Comparison of ENCODE assay signal across 8 cellular contexts in genomic region chr1:154974086-154974807, GRCh38. TPM values are rescaled to one million over a fixed set of nuclear protein-coding genes. Genes with fewer than 3 reads are reported as not detected.
DNase-seq lines count a peak whose midpoint lies in the region; ATAC-seq, FAIRE-seq and TF ChIP-seq lines count a peak whose summit lies in the region.

Gene CKS1B, plus strand, starts transcription at chr1:154974681. Its CDS starts 65 bp downstream, at chr1:154974746.

- no peaks in the 10 kb centered on the region for H3K27me3 Mint-ChIP-seq in activated T-cell treated with anti-CD3 and anti-CD28 coated beads, Interleukin-2, amount 50 U/mL, for 24 hours

- POLR2A ChIA-PET in GM12878 (lab: Charles Lee), result interaction anchor here (0.7 to 9.8 kb wide), 15 partner anchors 8 to 1009 kb away, joined by 3 to 140 read pairs (median 5); partner anchors contain the start of genes FLAD1, KCNN3, PBXIP1 and PMVK

- CTCF ChIA-PET in GM12878 (lab: Yijun Ruan, JAX), result interaction anchor here (0.6 to 20.6 kb wide), 18 partner anchors 9 to 226 kb away, joined by 3 to 226 read pairs (median 4); partner anchors contain the start of genes FLAD1, LENEP, PBXIP1 and ZBTB7B

- no peak within 1 kb of the TSS for H3K4me3 Mint-ChIP-seq in activated T-cell treated with anti-CD3 and anti-CD28 coated beads, Interleukin-2, amount 50 U/mL, for 24 hours

- peaks cover 35% of the 10 kb centered on the region for H3K4me1 Mint-ChIP-seq in activated T-cell treated with anti-CD3 and anti-CD28 coated beads, Interleukin-2, amount 50 U/mL, for 24 hours (ENCODE audit: low read depth)

- ATAC-seq in HG03025 (IDR thresholded peaks at IDR 0.05; ENCODE audit: low FRiP score, unreplicated experiment) (peak; percentile 72), GM12878 (peak; percentile 87)

- H3K9ac ChIP-seq in GM12878 (ENCODE audit: control insufficient read depth, insufficient read depth, low read length), result peak within 1 kb of the TSS; percentile 93

- intact Hi-C loops in GM12878 (cut with micrococcal nuclease; ENCODE audit: unreplicated experiment), result loop anchor here (1.0 to 5.0 kb wide), 2 partner anchors 25 to 88 kb away; partner anchors contain the start of gene EFNA4

- peaks cover 0 to 8% of the 10 kb centered on the region in 2 experiments; a peak in 2 of 4 replicates for H3K36me3 ChIP-seq in GM12878 (ENCODE audit: control insufficient read depth in 2 of 2, insufficient read depth in 2 of 2, low read length in 1 of 2)

- WGBS in GM12878 (ENCODE audit: insufficient coverage, insufficient replicate concordance, low lambda C conversion rate, missing lambda C conversion rate), result under 1% methylated on average over 45 of the region's 49 CpGs

- no TSS peak for BruUV-seq in GM12878 (replicated peaks; lab: Mats Ljungman, UMichigan)

- no peak within 1 kb of the TSS for H3K27ac Mint-ChIP-seq in activated T-cell treated with anti-CD3 and anti-CD28 coated beads, Interleukin-2, amount 50 U/mL, for 24 hours

- H3K27ac ChIP-seq in GM12878 (ENCODE audit: control insufficient read depth, insufficient read depth), result peak within 1 kb of the TSS; percentile 96

- H3K4me2 ChIP-seq in GM12878 (ENCODE audit: control insufficient read depth, insufficient read depth), result peak within 1 kb of the TSS; percentile 89

- RAD21 ChIA-PET in GM12878 (lab: Charles Lee; ENCODE audit: unreplicated experiment), result interaction anchor here (0.7 to 1.7 kb wide), 19 partner anchors 9 to 111 kb away, joined by 3 to 16 read pairs (median 4); partner anchors contain the start of genes ADAM15, FLAD1, KCNN3 and PBXIP1

- H3K79me2 ChIP-seq in GM12878 (ENCODE audit: control insufficient read depth, insufficient read depth, low read length), result peaks cover 77% of the 10 kb centered on the region

- H3K9me3 Mint-ChIP-seq in activated T-cell treated with anti-CD3 and anti-CD28 coated beads, Interleukin-2, amount 50 U/mL, for 24 hours, result no peaks in the 10 kb centered on the region

- FAIRE-seq in GM12878 (lab: Jason Lieb, UNC), result peak; percentile 97

- peak; percentile 85 for TF ChIP-seq POLR2A in GM12878 (IDR thresholded peaks at IDR 0.05; ENCODE audit: low read depth, low read length)

- H3K4me1 ChIP-seq in GM12878 (ENCODE audit: control insufficient read depth, insufficient read depth, low read length), result peaks cover 28% of the 10 kb centered on the region

- H3K4me3 ChIP-seq in GM12878 (peak within 1 kb of the TSS; percentile 90), retinal pigment epithelial cell (ENCODE audit: low read length) (peak within 1 kb of the TSS; percentile 85)

- H3K27me3 ChIP-seq in GM12878 (replicated peaks in 1 of 2; ENCODE audit: control insufficient read depth in 2 of 2, insufficient read depth in 2 of 2, low read length in 1 of 2), result no peaks in the 10 kb centered on the region

- TF ChIP-seq CTCF in GM12878 (IDR thresholded peaks at IDR 0.05 in 2 of 3, conservative IDR thresholded peaks at IDR 0.05 in 1 of 3; ENCODE audit: control insufficient read depth in 2 of 3, extremely low read depth in 1 of 3, insufficient read depth in 1 of 3, low read depth in 3 of 3, low read length in 3 of 3) (no peak), retinal pigment epithelial cell (conservative IDR thresholded peaks at IDR 0.05; ENCODE audit: low read depth, low read length) (no peak)

- TF ChIP-seq RAD21 in GM12878 (IDR thresholded peaks at IDR 0.05; ENCODE audit: insufficient read depth, low read depth, low read length), result no peak

- peak within 1 kb of the TSS; percentile 82 for H2AFZ ChIP-seq in GM12878 (ENCODE audit: control insufficient read depth, low read depth, low read length)

- no peak for TF ChIP-seq EP300 in GM12878 (IDR thresholded peaks at IDR 0.05; ENCODE audit: borderline replicate concordance in 1 of 2, control insufficient read depth in 1 of 2, low read depth in 2 of 2, low read length in 2 of 2)

- H3K9me3 ChIP-seq in GM12878 (replicated peaks; ENCODE audit: control insufficient read depth, insufficient read depth, low read length), result no peaks in the 10 kb centered on the region

- in situ Hi-C loops in GM12878 (cut with MboI), result no loop called here

- SMC1A ChIA-PET in GM12878 (lab: Charles Lee; ENCODE audit: uncharacterized antibody, unreplicated experiment), result interaction anchor here (0.9 to 5.4 kb wide), 13 partner anchors 9 to 415 kb away, joined by 3 to 30 read pairs (median 4); partner anchors contain the start of genes FLAD1 and PBXIP1

- DNase-seq in activated T-cell treated with anti-CD3 and anti-CD28 coated beads for 1 hour (ENCODE audit: low read depth), result peak; percentile 95
- no peak for DNase-seq in activated T-cell treated with anti-CD3 and anti-CD28 coated beads, Interleukin-2, amount 50 U/mL, for 24 hours
- DNase-seq in NCI-H2029 treated with DMSO at 0.1 percent for 48 hours (lab: John Stamatoyannopoulos, UW), result peak; percentile 97
- peak; percentile 91 for DNase-seq in T-helper 9 cell
- peak; percentile 100 for DNase-seq in GM12878 (ENCODE audit: low read depth, low spot score)
- DNase-seq in hypothalamus (lab: John Stamatoyannopoulos, UW), result peak; percentile 90 to 100 (median 97)
- DNase-seq in retinal pigment epithelial cell (ENCODE audit: low read depth), result peak; percentile 100

- H3K36me3 Mint-ChIP-seq in activated T-cell treated with anti-CD3 and anti-CD28 coated beads, Interleukin-2, amount 50 U/mL, for 24 hours (ENCODE audit: low read depth), result peaks cover 24% of the 10 kb centered on the region

- H4K20me1 ChIP-seq in GM12878 (ENCODE audit: control insufficient read depth, insufficient read depth), result no peaks in the 10 kb centered on the region

TF ChIP-seq in GM12878, 131 proteins besides CTCF, POLR2A, EP300 and RAD21 (continues in another document):
- no peak for TF ChIP-seq ZBTB4 (CRISPR knock-in tag; IDR thresholded peaks at IDR 0.05)
- no peak for TF ChIP-seq IKZF2 (IDR thresholded peaks at IDR 0.05)
- no peak for TF ChIP-seq PAX8 (IDR thresholded peaks at IDR 0.05)
- TF ChIP-seq YY1 (IDR thresholded peaks at IDR 0.05; ENCODE audit: low read depth, low read length), result 0 out of 2 replicates have a peak, but pooled peaks have one; percentile 55
- TF ChIP-seq PML (IDR thresholded peaks at IDR 0.05; ENCODE audit: low read length), result peak; percentile 63; the same call in 1 of the 2 replicates
- TF ChIP-seq NRF1 (conservative IDR thresholded peaks at IDR 0.05; ENCODE audit: low read depth, low read length), result no peak; the same call in 1 of the 2 replicates
- TF ChIP-seq MYC (IDR thresholded peaks at IDR 0.05; ENCODE audit: insufficient read depth, insufficient read length, insufficient replicate concordance, low read length, severe bottlenecking), result peak; percentile 67
- TF ChIP-seq CHD1 (IDR thresholded peaks at IDR 0.05; ENCODE audit: low read depth, low read length), result no peak

RNA-seq across cellular contexts. Expression of gene CKS1B, which starts in this region (rescaled TPM):
- 19.6 and 23.8 TPM in 2 replicates for total RNA-seq in GM12878 (2013; cell fraction: nucleolus; rRNA removed)
- total RNA-seq in GM12878 (2014; rRNA removed), result 176 and 192 TPM in 2 replicates
- total RNA-seq in GM12878 (2014; rRNA removed; fragmentation: Illumina TruSeq; extraction: Trizol), result 168 and 170 TPM in 2 replicates
- total RNA-seq in GM12878 (2021), result 125 and 134 TPM in 2 replicates
- polyA plus RNA-seq in GM12878 (2011; ENCODE audit: low read depth), result 366 TPM
- 534 and 543 TPM in 2 replicates for polyA plus RNA-seq in GM12878 (2011; rRNA removed)
- polyA plus RNA-seq in GM12878 (2011; cell fraction: cytosol; rRNA removed), result 498 and 551 TPM in 2 replicates
- 223 and 288 TPM in 2 replicates for polyA plus RNA-seq in GM12878 (2011; cell fraction: nucleus; rRNA removed)
- polyA plus RNA-seq in GM12878 (2012), result 190 and 203 TPM in 2 replicates
- 316 and 394 TPM in 2 replicates for polyA plus RNA-seq in GM12878 (2014; fragmentation: Illumina TruSeq; extraction: Trizol)
- 100 to 1,000 TPM; 598 to 608 TPM for polyA plus RNA-seq in GM12878 (2014; fragmentation: Nextera tagmentation; extraction: Ambion mirVana)
- polyA plus RNA-seq in GM12878 (2014; rRNA removed), result 214 and 229 TPM in 2 replicates
- 100 to 1,000 TPM; 411 to 419 TPM for polyA plus RNA-seq in GM12878 (2016; fragmentation: Nextera tagmentation; extraction: Ambion mirVana)
- polyA minus RNA-seq in GM12878 (2011; rRNA and poly(A)+ RNA removed), result 221 and 229 TPM in 2 replicates
- polyA minus RNA-seq in GM12878 (2011; cell fraction: cytosol; rRNA and poly(A)+ RNA removed), result 41.8 and 54.5 TPM in 2 replicates
- 32.4 and 34.0 TPM in 2 replicates for polyA minus RNA-seq in GM12878 (2011; cell fraction: nucleus; rRNA and poly(A)+ RNA removed)
